ENCODE assay signal across 8 cellular contexts in the genomic region with DNA sequence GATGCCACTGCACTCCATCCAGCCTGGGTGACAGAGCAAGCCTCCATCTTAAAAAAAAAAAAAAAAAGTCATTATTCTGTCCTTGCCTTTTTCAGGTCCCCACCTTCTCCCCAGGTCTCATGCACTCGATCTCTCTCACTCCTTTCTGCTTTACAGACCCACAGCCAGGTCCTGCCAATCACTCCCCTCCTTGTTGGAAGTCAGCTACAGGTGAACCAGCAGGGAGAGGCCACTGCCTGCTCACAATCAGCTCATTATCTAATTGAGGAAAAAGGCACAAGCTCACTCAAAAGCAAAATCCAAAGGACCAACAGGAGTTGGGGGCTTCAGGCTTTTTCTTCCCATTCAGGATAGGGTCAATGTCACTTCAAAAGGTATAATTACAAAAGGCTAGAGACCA. TPM values are rescaled to one million over a fixed set of nuclear protein-coding genes. Genes with fewer than 3 reads are reported as not detected.
A peak's percentile ranks its signal among the peaks of the same experiment; 100 is the strongest.
DNase-seq lines count a peak whose midpoint lies in the region; ATAC-seq and TF ChIP-seq lines count a peak whose summit lies in the region.

No MANE protein-coding gene starts in this region.

- DNase-seq in HAP-1 (ENCODE audit: low spot score in 2 of 2) = no peak
- no peak for DNase-seq in activated B cell treated with CpG ODN at 0.5 μM for 24 hours
- no peak for DNase-seq in foreskin fibroblast
- no peak for DNase-seq in anterior cingulate cortex (lab: John Stamatoyannopoulos, UW)
- DNase-seq in SHP77 treated with DMSO at 0.1 percent for 48 hours (lab: John Stamatoyannopoulos, UW) = no peak
- DNase-seq in activated effector memory CD4-positive, alpha-beta T cell treated with Interleukin-2 at 50 U/mL for 16 hours = no peak

- no peaks in the 10 kb centered on the region for H3K36me3 ChIP-seq in HAP-1 (replicated peaks)

- intact Hi-C loops in activated B cell treated with CpG ODN at 0.5 μM for 24 hours (cut with micrococcal nuclease) = no loop called here

- CTCF ChIA-PET in activated B cell treated with CpG ODN at 0.5 μM for 24 hours (lab: Charles Lee) = interaction anchor here (1.2 kb wide), 1 partner anchor 14 kb away, joined by 4 read pairs; a partner anchor contains a TSS

- H3K36me3 Mint-ChIP-seq in activated B cell treated with CpG ODN at 0.5 μM for 24 hours (ENCODE audit: low read depth) = peaks cover 29% of the 10 kb centered on the region

- peak overlapping the region; percentile 95 for H3K4me3 Mint-ChIP-seq in activated B cell treated with CpG ODN at 0.5 μM for 24 hours

- no peaks in the 10 kb centered on the region for H3K9me3 ChIP-seq in HAP-1

- peak overlapping the region; percentile 88 for H3K27ac Mint-ChIP-seq in activated B cell treated with CpG ODN at 0.5 μM for 24 hours

- peak overlapping the region in 12 of 21 experiments; percentile 18 to 98 (median 94) for H3K27ac ChIP-seq in skin epidermis

- H3K4me1 ChIP-seq in HAP-1 = peaks cover 18% of the 10 kb centered on the region

- no peaks in the 10 kb centered on the region for H3K27me3 ChIP-seq in HAP-1 (ENCODE audit: low read depth)

- POLR2A ChIA-PET in activated B cell treated with CpG ODN at 0.5 μM for 24 hours (lab: Charles Lee) = interaction anchor here (0.6 to 3.1 kb wide), 8 partner anchors 9 to 652 kb away, joined by 3 to 27 read pairs (median 4); a partner anchor contains a TSS

- in situ Hi-C loops in HAP-1 (cut with MboI; ENCODE audit: low sequenced_read_pairs) = no loop called here

- H3K9me3 Mint-ChIP-seq in activated B cell treated with CpG ODN at 0.5 μM for 24 hours = peaks cover 5% of the 10 kb centered on the region

- H3K4me3 ChIP-seq in HAP-1 (peak overlapping the region; percentile 87; the same call in 1 of the 2 replicates), foreskin fibroblast (ENCODE audit: low read depth in 1 of 2, low read length in 2 of 2) (peak overlapping the region; percentile 68 to 79), skin epidermis (peak overlapping the region in 1 of 7 experiments; percentile 92)

- ATAC-seq in activated B cell treated with CpG ODN at 0.5 μM for 24 hours (ENCODE audit: low read depth) = no peak
- no peak for ATAC-seq in GM18861 (IDR thresholded peaks at IDR 0.05; ENCODE audit: unreplicated experiment)

- no peak for TF ChIP-seq CTCF in activated B cell treated with CpG ODN at 0.5 μM for 24 hours (IDR thresholded peaks at IDR 0.05)
- no peak for TF ChIP-seq CTCF in foreskin fibroblast (IDR thresholded peaks at IDR 0.05; ENCODE audit: low read depth, low read length)

- H3K27me3 Mint-ChIP-seq in activated B cell treated with CpG ODN at 0.5 μM for 24 hours = no peaks in the 10 kb centered on the region

- H3K4me1 Mint-ChIP-seq in activated B cell treated with CpG ODN at 0.5 μM for 24 hours = peaks cover 60% of the 10 kb centered on the region

RNA-seq across cellular contexts. Expression of a gene that starts 2.0 kb away (rescaled TPM):
- 67.2 and 77.0 TPM in 2 replicates for total RNA-seq in activated B cell treated with CpG ODN at 0.5 μM for 24 hours

RNA-seq across cellular contexts. Expression of a gene that starts 14.1 kb away (rescaled TPM):
- total RNA-seq in activated B cell treated with CpG ODN at 0.5 μM for 24 hours = 29.9 and 30.4 TPM in 2 replicates
